Comparison of ENCODE assay signal across 20 cellular contexts in genomic region chr14:64945431-64945830, GRCh38. TPM values are rescaled to one million over a fixed set of nuclear protein-coding genes. Genes with fewer than 3 reads are reported as not detected.
"Had no signal": no experiment of that assay in that cellular context is flagged by ENCODE, and none has a peak within 500 bp of the region (broad histone marks: within the 10 kb centered on the region; RNA-seq: fewer than 3 reads in every experiment).

No MANE protein-coding gene starts in this region.

- H3K9me3 Mint-ChIP-seq: activated CD4-positive, alpha-beta T cell treated with anti-CD3 and anti-CD28 coated beads, Interleukin-2, amount 10 ng/mL, durations not matched to agents 7 days and 5 days; immature natural killer cell; memory B cell; neural progenitor cell; stimulated activated naive B cell treated with anti-CD40 and anti-IgM and Interleukin-4, amounts not matched to agents 10 μg/mL and 1 μg/mL and 100 μg/mL, for 72 hours had no signal

- H3K27ac ChIP-seq: esophagus muscularis mucosa, gastroesophageal sphincter, neural progenitor cell, pancreas, sigmoid colon had no signal

- H3K27me3 Mint-ChIP-seq: activated CD4-positive, alpha-beta T cell treated with anti-CD3 and anti-CD28 coated beads, Interleukin-2, amount 10 ng/mL, durations not matched to agents 7 days and 5 days; memory B cell; stimulated activated naive B cell treated with anti-CD40 and anti-IgM and Interleukin-4, amounts not matched to agents 10 μg/mL and 1 μg/mL and 100 μg/mL, for 72 hours had no signal

- H3K9me3 ChIP-seq: esophagus muscularis mucosa, gastroesophageal sphincter, pancreas, sigmoid colon had no signal

- H3K27ac Mint-ChIP-seq: activated CD4-positive, alpha-beta T cell treated with anti-CD3 and anti-CD28 coated beads, Interleukin-2, amount 10 ng/mL, durations not matched to agents 7 days and 5 days; activated CD8-positive, alpha-beta T cell treated with anti-CD3 and anti-CD28 coated beads, Interleukin-2, amount 10 ng/mL, durations not matched to agents 7 days and 5 days; memory B cell; neural progenitor cell; stimulated activated naive B cell treated with anti-CD40 and anti-IgM and Interleukin-4, amounts not matched to agents 10 μg/mL and 1 μg/mL and 100 μg/mL, for 72 hours had no signal

- H3K36me3 ChIP-seq: neural progenitor cell, pancreas had no signal

- H3K27me3 ChIP-seq: esophagus muscularis mucosa, gastroesophageal sphincter, neural progenitor cell, pancreas, sigmoid colon had no signal

- DNase-seq: activated CD4-positive, alpha-beta T cell treated with anti-CD3 and anti-CD28 coated beads, Interleukin-2, amount 10 ng/mL, durations not matched to agents 7 days and 5 days; activated CD8-positive, alpha-beta memory T cell treated with anti-CD3 and anti-CD28 coated beads, Interleukin-2, amount 50 U/mL, for 4 hours; activated CD8-positive, alpha-beta T cell treated with anti-CD3 and anti-CD28 coated beads, Interleukin-2, amount 10 ng/mL, durations not matched to agents 7 days and 5 days; effector CD4-positive, alpha-beta T cell; immature natural killer cell; sigmoid colon; stimulated activated CD4-positive, alpha-beta T cell treated with anti-CD3 and anti-CD28 coated beads, Interleukin-4, amount 100 ng/mL, for 4 hours; stimulated activated naive B cell treated with anti-CD40 and anti-IgM and Interleukin-4, amounts not matched to agents 10 μg/mL and 1 μg/mL and 100 μg/mL, for 72 hours had no signal

- H3K4me3 ChIP-seq: esophagus muscularis mucosa, gastroesophageal sphincter, neural progenitor cell, pancreas, sigmoid colon had no signal

- ATAC-seq: activated CD4-positive, CD25-positive, alpha-beta regulatory T cell treated with anti-CD3 and anti-CD28 coated beads, Interleukin-2, amount 50 U/mL, for 24 hours; activated CD8-positive, alpha-beta T cell treated with anti-CD3 and anti-CD28 coated beads, Interleukin-2, amount 10 ng/mL, durations not matched to agents 7 days and 5 days; gastroesophageal sphincter; pancreas; stimulated activated naive B cell treated with anti-CD40 and anti-IgM and Interleukin-4, amounts not matched to agents 10 μg/mL and 1 μg/mL and 100 μg/mL, for 72 hours had no signal

- H3K4me1 Mint-ChIP-seq: neural progenitor cell had no signal

- H3K4me1 ChIP-seq: esophagus muscularis mucosa, gastroesophageal sphincter, neural progenitor cell, sigmoid colon had no signal

- H3K4me3 Mint-ChIP-seq: activated CD4-positive, alpha-beta T cell treated with anti-CD3 and anti-CD28 coated beads, Interleukin-2, amount 10 ng/mL, durations not matched to agents 7 days and 5 days; activated CD8-positive, alpha-beta T cell treated with anti-CD3 and anti-CD28 coated beads, Interleukin-2, amount 10 ng/mL, durations not matched to agents 7 days and 5 days; immature natural killer cell; memory B cell; neural progenitor cell; stimulated activated naive B cell treated with anti-CD40 and anti-IgM and Interleukin-4, amounts not matched to agents 10 μg/mL and 1 μg/mL and 100 μg/mL, for 72 hours had no signal

RNA-seq across cellular contexts. Expression of gene GPX2, which starts 2.9 kb away (rescaled TPM):
- total RNA-seq: activated CD4-positive, alpha-beta T cell treated with anti-CD3 and anti-CD28 coated beads, Interleukin-2, amount 10 ng/mL, durations not matched to agents 7 days and 5 days; activated CD8-positive, alpha-beta T cell treated with anti-CD3 and anti-CD28 coated beads, Interleukin-2, amount 10 ng/mL, durations not matched to agents 7 days and 5 days; astrocyte; cerebellum; endothelial cell of umbilical vein; esophagus muscularis mucosa; mononuclear cell; T-helper 1 cell treated with Interleukin-12 subunit alpha and Interleukin-12 subunit beta and Interleukin-4 antibody, amounts not matched to agents 30 ng/mL and 1 ng/mL, for 36 hours had no signal
- polyA plus RNA-seq: endothelial cell of umbilical vein, immature natural killer cell had no signal

RNA-seq across cellular contexts. Expression of gene RAB15, which starts 26.7 kb away (rescaled TPM):
- total RNA-seq: bronchial epithelial cell had no signal
